In the genomic region with DNA sequence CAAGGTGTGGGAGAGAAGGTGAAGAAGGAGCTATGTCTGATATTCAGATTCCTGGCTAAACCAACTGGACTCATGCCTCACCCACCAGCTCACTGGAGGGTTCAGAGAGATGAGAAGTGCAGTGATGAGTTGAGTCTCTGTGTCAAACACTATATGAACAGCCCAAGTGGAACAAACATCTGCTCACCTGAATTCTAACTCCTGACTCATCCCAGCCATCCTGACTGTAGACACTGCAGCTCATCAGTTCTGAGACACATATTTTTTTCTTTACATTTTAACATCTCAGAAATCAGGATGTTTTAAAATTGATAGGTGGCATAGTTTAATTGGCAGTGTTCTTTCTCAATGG, we compare ENCODE assay signal across 22 cellular contexts.
"Had no signal": no experiment of that assay in that cellular context is flagged by ENCODE, and none has a peak within 500 bp of the region (broad histone marks: within the 10 kb centered on the region; RNA-seq: fewer than 3 reads in every experiment).

No MANE protein-coding gene starts in this region.

- ATAC-seq: effector memory CD8-positive, alpha-beta T cell; left colon; stimulated activated memory B cell treated with anti-CD40 and anti-IgM and Interleukin-4, amounts not matched to agents 10 μg/mL and 1 μg/mL and 100 μg/mL, for 72 hours had no signal

- H3K27ac Mint-ChIP-seq: dendritic cell treated with granulocyte-macrophage colony-stimulating factor and Interleukin-4, amounts not matched to agents 40 ng/mL and 50 ng/mL, for 4 days; effector memory CD8-positive, alpha-beta T cell; immature natural killer cell; nephron progenitor cell; stimulated activated memory B cell treated with anti-CD40 and anti-IgM and Interleukin-4, amounts not matched to agents 10 μg/mL and 1 μg/mL and 100 μg/mL, for 72 hours had no signal

- H3K9me3 Mint-ChIP-seq: effector memory CD8-positive, alpha-beta T cell; immature natural killer cell; stimulated activated memory B cell treated with anti-CD40 and anti-IgM and Interleukin-4, amounts not matched to agents 10 μg/mL and 1 μg/mL and 100 μg/mL, for 72 hours had no signal

- DNase-seq: effector memory CD8-positive, alpha-beta T cell; esophagus squamous epithelium; immature natural killer cell; kidney; left colon; left ventricle myocardium superior; mesendoderm; naive B cell; nephron progenitor cell; retina; right lobe of liver; spleen; stimulated activated CD4-positive, alpha-beta T cell treated with anti-CD3 and anti-CD28 coated beads, Interleukin-15, amount 100 ng/mL, for 24 hours; stimulated activated CD4-positive, alpha-beta T cell treated with anti-CD3 and anti-CD28 coated beads, Interleukin-1b, Interleukin-23, amount 100 ng/mL, for 48 hours; stimulated activated CD4-positive, alpha-beta T cell treated with anti-CD3 and anti-CD28 coated beads, Interleukin-4, amount 100 ng/mL, for 24 hours; stomach; transverse colon had no signal

- H3K4me3 ChIP-seq: esophagus squamous epithelium, lung, prostate gland, right lobe of liver, spleen, stomach, thoracic aorta, transverse colon had no signal

- H3K4me3 Mint-ChIP-seq: dendritic cell treated with granulocyte-macrophage colony-stimulating factor and Interleukin-4, amounts not matched to agents 40 ng/mL and 50 ng/mL, for 4 days; effector memory CD8-positive, alpha-beta T cell; immature natural killer cell; naive B cell; nephron progenitor cell; stimulated activated memory B cell treated with anti-CD40 and anti-IgM and Interleukin-4, amounts not matched to agents 10 μg/mL and 1 μg/mL and 100 μg/mL, for 72 hours had no signal

- H3K4me1 Mint-ChIP-seq: immature natural killer cell had no signal
